18 cellular contexts compared by ENCODE assay signal in the genomic region with DNA sequence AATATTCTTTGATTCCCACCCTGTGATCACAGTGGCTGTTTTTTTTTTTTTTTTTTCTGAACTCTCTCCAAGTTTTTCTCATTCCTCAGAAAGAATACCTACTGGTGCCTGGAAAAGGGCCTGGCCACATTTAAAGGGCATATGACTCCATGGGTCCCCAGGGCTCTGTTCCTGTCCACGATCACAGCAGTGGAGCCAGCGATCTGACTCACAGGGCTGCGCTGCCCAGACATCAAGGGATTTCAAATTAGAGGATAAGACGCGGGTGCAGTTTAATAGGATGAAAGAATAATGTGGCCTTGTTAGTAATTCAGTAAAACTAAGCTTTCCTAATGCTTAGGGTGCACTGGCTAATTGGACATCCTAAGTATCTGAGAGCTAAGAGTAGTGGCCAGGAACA.
DNase-seq lines count a peak whose midpoint lies in the region; ATAC-seq and TF ChIP-seq lines count a peak whose summit lies in the region.
"Had no signal": no experiment of that assay in that cellular context is flagged by ENCODE, and none has a peak within 500 bp of the region (broad histone marks: within the 10 kb centered on the region; RNA-seq: fewer than 3 reads in every experiment).

No MANE protein-coding gene starts in this region.

- intact Hi-C loops in adrenal gland (cut with DNase I) (no loop called here), posterior vena cava (cut with DNase I) (no loop called here)

- H3K27me3 ChIP-seq in BE2C (no peaks in the 10 kb centered on the region), adrenal gland (peaks cover 5% of the 10 kb centered on the region), SJCRH30 (no peaks in the 10 kb centered on the region)
- H3K27me3 ChIP-seq: BLaER1 treated with 17β-estradiol and CSF1 and Interleukin-3, amounts not matched to agents 10 nM and 100 nM had no signal

- H3K9me3 Mint-ChIP-seq in stimulated activated effector memory CD8-positive, alpha-beta T cell treated with anti-CD3 and anti-CD28 coated beads, Interleukin-12 subunit alpha, Interleukin-12 subunit beta, amount 100 ng/mL, for 72 hours = no peaks in the 10 kb centered on the region

- H3K9me3 ChIP-seq in BE2C (no peaks in the 10 kb centered on the region), adrenal gland (replicated peaks in 1 of 3) (no peaks in the 10 kb centered on the region), SJCRH30 (replicated peaks) (no peaks in the 10 kb centered on the region)
- H3K9me3 ChIP-seq: BLaER1 treated with 17β-estradiol and CSF1 and Interleukin-3, amounts not matched to agents 10 nM and 100 nM; SK-N-SH had no signal

- no peak for ATAC-seq in stimulated activated effector memory CD8-positive, alpha-beta T cell treated with anti-CD3 and anti-CD28 coated beads, Interleukin-12 subunit alpha, Interleukin-12 subunit beta, amount 100 ng/mL, for 72 hours
- ATAC-seq: PC-3, Right ventricle myocardium inferior had no signal

- TF ChIP-seq CTCF in BE2C (IDR thresholded peaks at IDR 0.05; ENCODE audit: low read depth, low read length) (no peak), adrenal gland (IDR thresholded peaks at IDR 0.05) (no peak)

- no peak for TF ChIP-seq POLR2A in adrenal gland (IDR thresholded peaks at IDR 0.05)

- H3K4me3 Mint-ChIP-seq in stimulated activated effector memory CD8-positive, alpha-beta T cell treated with anti-CD3 and anti-CD28 coated beads, Interleukin-12 subunit alpha, Interleukin-12 subunit beta, amount 100 ng/mL, for 72 hours = no peak overlapping the region
- H3K4me3 Mint-ChIP-seq: CD8-positive, alpha-beta memory T cell had no signal

- H3K36me3 ChIP-seq in BE2C (no peaks in the 10 kb centered on the region), adrenal gland (replicated peaks in 1 of 2) (no peaks in the 10 kb centered on the region), SJCRH30 (no peaks in the 10 kb centered on the region)
- H3K36me3 ChIP-seq: BLaER1 treated with 17β-estradiol and CSF1 and Interleukin-3, amounts not matched to agents 10 nM and 100 nM had no signal

- DNase-seq in BE2C = peak; percentile 33
- DNase-seq in M059J (ENCODE audit: low read depth) = peak; percentile 89
- DNase-seq in adrenal gland = peak in 6 of 7 donors; percentile 28 to 63 (median 50)
- peak; percentile 85 for DNase-seq in posterior vena cava (ENCODE audit: low spot score)
- DNase-seq in SJCRH30 = no peak
- no peak for DNase-seq in NCI-H1048 (lab: John Stamatoyannopoulos, UW)
- no peak for DNase-seq in NCI-H524 (lab: John Stamatoyannopoulos, UW)
- no peak for DNase-seq in stimulated activated effector memory CD8-positive, alpha-beta T cell treated with anti-CD3 and anti-CD28 coated beads, Interleukin-12 subunit alpha, Interleukin-12 subunit beta, amount 100 ng/mL, for 72 hours (ENCODE audit: low spot score in 2 of 2)
- DNase-seq: CD8-positive, alpha-beta memory T cell; GF-D8; NCI-H1417; NCI-H187 treated with DMSO at 0.1 percent for 48 hours; NCI-H446; NCI-H748 treated with DMSO at 0.1 percent for 48 hours; PC-3; SK-N-SH had no signal

- no peaks in the 10 kb centered on the region for H3K36me3 Mint-ChIP-seq in stimulated activated effector memory CD8-positive, alpha-beta T cell treated with anti-CD3 and anti-CD28 coated beads, Interleukin-12 subunit alpha, Interleukin-12 subunit beta, amount 100 ng/mL, for 72 hours
- H3K36me3 Mint-ChIP-seq: CD8-positive, alpha-beta memory T cell had no signal

- H3K27ac Mint-ChIP-seq in stimulated activated effector memory CD8-positive, alpha-beta T cell treated with anti-CD3 and anti-CD28 coated beads, Interleukin-12 subunit alpha, Interleukin-12 subunit beta, amount 100 ng/mL, for 72 hours = no peak overlapping the region
- H3K27ac Mint-ChIP-seq: CD8-positive, alpha-beta memory T cell had no signal

- H3K4me1 ChIP-seq in BE2C (peaks cover 13% of the 10 kb centered on the region), adrenal gland (replicated peaks in 1 of 2) (no peaks in the 10 kb centered on the region), SJCRH30 (peaks cover 17% of the 10 kb centered on the region)
- H3K4me1 ChIP-seq: BLaER1 treated with 17β-estradiol and CSF1 and Interleukin-3, amounts not matched to agents 10 nM and 100 nM had no signal

- WGBS in adrenal gland, 4 donors = 25 to 73% (median 31%) methylated on average over 5 of the region's 5 CpGs

- no peak overlapping the region for H3K27ac ChIP-seq in adrenal gland
- no peak overlapping the region for H3K27ac ChIP-seq in SJCRH30
- H3K27ac ChIP-seq: BLaER1 treated with 17β-estradiol and CSF1 and Interleukin-3, amounts not matched to agents 10 nM and 100 nM had no signal

- H3K4me1 Mint-ChIP-seq in stimulated activated effector memory CD8-positive, alpha-beta T cell treated with anti-CD3 and anti-CD28 coated beads, Interleukin-12 subunit alpha, Interleukin-12 subunit beta, amount 100 ng/mL, for 72 hours = no peaks in the 10 kb centered on the region
- H3K4me1 Mint-ChIP-seq: CD8-positive, alpha-beta memory T cell had no signal

- H3K4me3 ChIP-seq in BE2C (ENCODE audit: low read depth, low read length) (no peak overlapping the region), adrenal gland (no peak overlapping the region), SJCRH30 (no peak overlapping the region)
- H3K4me3 ChIP-seq: BLaER1 treated with 17β-estradiol and CSF1 and Interleukin-3, amounts not matched to agents 10 nM and 100 nM had no signal

Comparison
In these comparisons a context has a peak if more than half of its experiments do, and no peak if none do; other contexts are left out.
1. DNase-seq: peak in BE2C (single experiment), M059J (single experiment), adrenal gland (6 of 7) and posterior vena cava (single experiment); none in SJCRH30 (0 of 2), NCI-H1048 (single experiment), NCI-H524 (0 of 2) and stimulated activated effector memory CD8-positive, alpha-beta T cell treated with anti-CD3 and anti-CD28 coated beads, Interleukin-12 subunit alpha, Interleukin-12 subunit beta, amount 100 ng/mL, for 72 hours (0 of 2).